In genomic region chr6:75108333-75108974, GRCh38 we compare ENCODE assay signal across 26 cellular contexts.
"Had no signal": no experiment of that assay in that cellular context is flagged by ENCODE, and none has a peak within 500 bp of the region (broad histone marks: within the 10 kb centered on the region; RNA-seq: fewer than 3 reads in every experiment).

No MANE protein-coding gene starts in this region.

- H3K36me3 Mint-ChIP-seq: mesothelial cell of epicardium; naive B cell; natural killer cell treated with Interleukin-12 subunit alpha and Interleukin-12 subunit beta and Interleukin-15 and Interleukin-18, amount 100 ng/mL, for 72 hours; stimulated activated effector memory CD8-positive, alpha-beta T cell treated with anti-CD3 and anti-CD28 coated beads, Interleukin-12 subunit alpha, Interleukin-12 subunit beta, amount 100 ng/mL, for 72 hours had no signal

- H3K9me3 ChIP-seq: heart right ventricle, left lung, mucosa of descending colon, neutrophil, right lobe of liver, stomach, thoracic aorta, vagina had no signal

- H3K9me3 Mint-ChIP-seq: mesothelial cell of epicardium; naive B cell; natural killer cell treated with Interleukin-12 subunit alpha and Interleukin-12 subunit beta and Interleukin-15 and Interleukin-18, amount 100 ng/mL, for 72 hours; neural crest cell; stimulated activated effector memory CD8-positive, alpha-beta T cell treated with anti-CD3 and anti-CD28 coated beads, Interleukin-12 subunit alpha, Interleukin-12 subunit beta, amount 100 ng/mL, for 72 hours had no signal

- ATAC-seq: foreskin keratinocyte; heart right ventricle; left cardiac atrium; left lung; mucosa of descending colon; natural killer cell treated with Interleukin-12 subunit alpha and Interleukin-12 subunit beta and Interleukin-15 and Interleukin-18, amount 100 ng/mL, for 72 hours; stimulated activated effector memory CD8-positive, alpha-beta T cell treated with anti-CD3 and anti-CD28 coated beads, Interleukin-12 subunit alpha, Interleukin-12 subunit beta, amount 100 ng/mL, for 72 hours had no signal

- H3K4me3 ChIP-seq: coronary artery, heart right ventricle, left lung, mucosa of descending colon, right lobe of liver, stomach, thoracic aorta, vagina had no signal

- H3K27ac Mint-ChIP-seq: mesothelial cell of epicardium; naive B cell; natural killer cell treated with Interleukin-12 subunit alpha and Interleukin-12 subunit beta and Interleukin-15 and Interleukin-18, amount 100 ng/mL, for 72 hours; progenitor cell of endocrine pancreas; stimulated activated effector memory CD8-positive, alpha-beta T cell treated with anti-CD3 and anti-CD28 coated beads, Interleukin-12 subunit alpha, Interleukin-12 subunit beta, amount 100 ng/mL, for 72 hours had no signal

- H3K4me1 Mint-ChIP-seq: naive B cell; stimulated activated effector memory CD8-positive, alpha-beta T cell treated with anti-CD3 and anti-CD28 coated beads, Interleukin-12 subunit alpha, Interleukin-12 subunit beta, amount 100 ng/mL, for 72 hours had no signal

- H3K36me3 ChIP-seq: neutrophil, right lobe of liver, thoracic aorta had no signal

- H3K27me3 Mint-ChIP-seq: naive B cell, progenitor cell of endocrine pancreas had no signal

- H3K79me2 ChIP-seq: parathyroid adenoma had no signal

- H2AFZ ChIP-seq: parathyroid adenoma had no signal

- H3K4me1 ChIP-seq: foreskin keratinocyte, heart right ventricle, left lung, parathyroid adenoma, right lobe of liver, vagina had no signal

- H3K27ac ChIP-seq: foreskin keratinocyte, heart right ventricle, left lung, neutrophil, parathyroid adenoma, right lobe of liver, stomach, vagina had no signal

- H3K9ac ChIP-seq: parathyroid adenoma had no signal

- H3K27me3 ChIP-seq: foreskin keratinocyte, heart right ventricle, left lung, neutrophil, right lobe of liver, stomach, vagina had no signal

- DNase-seq: dermis blood vessel endothelial cell; effector memory CD4-positive, alpha-beta T cell; foreskin keratinocyte; glutamatergic neuron; heart right ventricle; hippocampal formation; left cardiac atrium; left lung; mucosa of descending colon; naive B cell; right lobe of liver; stimulated activated CD4-positive, alpha-beta T cell treated with anti-CD3 and anti-CD28 coated beads, Interleukin-2, amount 100 ng/mL, for 24 hours; stimulated activated CD4-positive, alpha-beta T cell treated with anti-CD3 and anti-CD28 coated beads, Interleukin-4, amount 100 ng/mL, for 24 hours; stimulated activated naive CD4-positive, alpha-beta T cell treated with Interleukin-2 at 50 U/mL for 16 hours; stomach; trophoblast cell had no signal

- H3K4me3 Mint-ChIP-seq: mesothelial cell of epicardium; naive B cell; natural killer cell treated with Interleukin-12 subunit alpha and Interleukin-12 subunit beta and Interleukin-15 and Interleukin-18, amount 100 ng/mL, for 72 hours; neural crest cell; stimulated activated effector memory CD8-positive, alpha-beta T cell treated with anti-CD3 and anti-CD28 coated beads, Interleukin-12 subunit alpha, Interleukin-12 subunit beta, amount 100 ng/mL, for 72 hours had no signal
